9 cellular contexts compared by ENCODE assay signal in the genomic region with DNA sequence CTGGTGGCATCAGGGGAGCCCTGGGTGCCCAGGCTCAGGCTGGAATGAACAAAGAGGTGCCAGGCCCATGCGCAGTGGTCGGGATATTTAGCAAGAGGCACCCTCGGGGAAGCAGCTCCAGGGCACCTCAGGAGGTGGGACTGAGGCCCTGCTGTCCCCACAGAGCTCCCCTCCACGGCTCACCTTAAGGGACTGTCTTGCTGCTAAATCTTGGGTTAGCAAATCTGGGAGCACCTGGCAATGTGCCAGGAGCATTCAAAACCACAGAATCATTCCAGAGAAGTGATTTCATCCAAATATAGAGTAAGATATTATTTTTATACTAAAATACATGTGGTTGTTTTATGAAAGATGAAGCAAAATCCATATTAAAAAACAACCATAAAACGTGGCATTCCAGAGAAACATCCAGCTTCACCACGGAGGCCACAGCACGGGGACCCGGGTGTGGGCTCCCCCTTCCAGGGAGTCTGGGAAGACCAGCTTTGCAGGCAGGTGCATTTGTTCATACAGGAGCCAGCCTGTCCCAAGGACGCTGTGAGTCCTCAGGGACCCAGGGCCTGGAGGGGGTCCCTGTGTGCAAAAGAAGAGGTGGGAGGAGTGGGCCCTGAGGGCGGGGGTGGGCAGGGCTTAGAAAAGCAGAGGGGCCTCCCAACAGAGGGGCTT. TPM values are rescaled to one million over a fixed set of nuclear protein-coding genes. Genes with fewer than 3 reads are reported as not detected.
DNase-seq lines count a peak whose midpoint lies in the region; ATAC-seq and TF ChIP-seq lines count a peak whose summit lies in the region.
"Had no signal": no experiment of that assay in that cellular context is flagged by ENCODE, and none has a peak within 500 bp of the region (broad histone marks: within the 10 kb centered on the region; RNA-seq: fewer than 3 reads in every experiment).

No MANE protein-coding gene starts in this region.

- H2AK5ac ChIP-seq in H9 (ENCODE audit: insufficient read length, low read length) = no peak overlapping the region

- TF ChIP-seq EP300 in SK-N-SH (IDR thresholded peaks at IDR 0.05; ENCODE audit: borderline replicate concordance in 1 of 2, low read depth in 1 of 2, low read length in 1 of 2) = no peak

- H3K14ac ChIP-seq in H9 (ENCODE audit: insufficient read depth, low read length) = no peak overlapping the region

- H3K4me1 Mint-ChIP-seq in H9 = peaks cover 27 to 31% of the 10 kb centered on the region in 2 experiments

- peaks cover 16 to 23% of the 10 kb centered on the region in 2 experiments for H3K4me1 ChIP-seq in SK-N-SH (ENCODE audit: control insufficient read depth in 1 of 2, insufficient read depth in 2 of 2, low read depth in 1 of 2, low read length in 1 of 2)
- H3K4me1 ChIP-seq in psoas muscle = peaks cover 20% of the 10 kb centered on the region
- no peaks in the 10 kb centered on the region; the same call in 1 of the 2 replicates for H3K4me1 ChIP-seq in H9 (ENCODE audit: insufficient read depth, low read length)

- no peak overlapping the region for H2BK12ac ChIP-seq in H9 (ENCODE audit: insufficient read length, low read depth, low read length)

- no peak for TF ChIP-seq CTCF in SK-N-SH (IDR thresholded peaks at IDR 0.05)
- TF ChIP-seq CTCF in fibroblast of villous mesenchyme (IDR thresholded peaks at IDR 0.05; ENCODE audit: insufficient read depth, low read depth, low read length) = no peak
- TF ChIP-seq CTCF in psoas muscle (IDR thresholded peaks at IDR 0.05) = no peak
- no peak for TF ChIP-seq CTCF in GM10266 (IDR thresholded peaks at IDR 0.05; ENCODE audit: control insufficient read depth, insufficient read depth, low read depth, missing control alignments)
- TF ChIP-seq CTCF in H9 (conservative IDR thresholded peaks at IDR 0.05) = no peak

- H3K4me2 ChIP-seq in SK-N-SH (peak overlapping the region; percentile 56), H9 (ENCODE audit: insufficient read depth, insufficient read length, low read length) (no peak overlapping the region)

- no peak overlapping the region for H2BK5ac ChIP-seq in H9 (ENCODE audit: insufficient read length, low read length)

- ATAC-seq in psoas muscle = no peak
- no peak for ATAC-seq in HG03460 (IDR thresholded peaks at IDR 0.05; ENCODE audit: unreplicated experiment)
- ATAC-seq in GM18870 (IDR thresholded peaks at IDR 0.05; ENCODE audit: unreplicated experiment) = no peak

- no peaks in the 10 kb centered on the region for H3F3A ChIP-seq in SK-N-SH (replicated peaks; ENCODE audit: insufficient read depth)

- no peak overlapping the region for H2AFZ ChIP-seq in SK-N-SH (ENCODE audit: low read depth)
- H2AFZ ChIP-seq in H9 (ENCODE audit: low read length) = no peak overlapping the region

- no peaks in the 10 kb centered on the region for H3K9me3 ChIP-seq in SK-N-SH
- no peaks in the 10 kb centered on the region for H3K9me3 ChIP-seq in psoas muscle
- H3K9me3 ChIP-seq in H9 (ENCODE audit: control insufficient read depth, low read depth, low read length) = no peaks in the 10 kb centered on the region

- no peaks in the 10 kb centered on the region for H4K20me1 ChIP-seq in SK-N-SH (ENCODE audit: insufficient read depth)
- H4K20me1 ChIP-seq in H9 (ENCODE audit: control insufficient read depth, insufficient read depth, insufficient read length) = no peaks in the 10 kb centered on the region

- H4K8ac ChIP-seq in H9 (replicated peaks; ENCODE audit: insufficient read length, low read depth, low read length) = no peak overlapping the region

- H3K79me1 ChIP-seq in H9 (ENCODE audit: insufficient read depth, low read depth, low read length, poor library complexity, severe bottlenecking) = no peaks in the 10 kb centered on the region

- CTCF ChIA-PET in SK-N-SH (lab: Yijun Ruan, JAX) = interaction anchor here (0.7 to 10.9 kb wide), 41 partner anchors 9 to 337 kb away, joined by 3 to 178 read pairs (median 5); a partner anchor contains a TSS

- no peak overlapping the region for H3K4ac ChIP-seq in H9 (ENCODE audit: low read depth, low read length)

- POLR2A ChIA-PET in SK-N-SH (lab: Yijun Ruan, JAX) = interaction anchor here (4.8 kb wide), 1 partner anchor 187 kb away, joined by 90 read pairs; a partner anchor contains a TSS

- no peak overlapping the region for H3K4me3 Mint-ChIP-seq in H9

- no peak overlapping the region for H3K18ac ChIP-seq in H9 (ENCODE audit: insufficient read length, low read depth, low read length)

- peaks cover 0 to 4% (median 0%) of the 10 kb centered on the region in 3 experiments; a peak in 3 of 7 replicates for H3K36me3 Mint-ChIP-seq in H9 (ENCODE audit: insufficient read depth in 1 of 3, low read depth in 3 of 3)

- H3K4me3 ChIP-seq in SK-N-SH (ENCODE audit: low read depth in 2 of 2, low read length in 1 of 2) (no peak overlapping the region), fibroblast of villous mesenchyme (ENCODE audit: low read depth, low read length) (no peak overlapping the region), psoas muscle (no peak overlapping the region)

- intact Hi-C loops in psoas muscle (cut with DNase I) = loop anchor here in 1 of 2 donors (2.0 kb wide), 1 partner anchor 194 kb away; no protein-coding TSS in a partner anchor

- no peak overlapping the region for H3K27ac Mint-ChIP-seq in H9

- H4K91ac ChIP-seq in H9 (ENCODE audit: insufficient read length, low read depth, low read length) = no peak overlapping the region

- no peak overlapping the region for H3T11ph ChIP-seq in H9 (ENCODE audit: low read length)

- no peak overlapping the region for H4K5ac ChIP-seq in H9 (ENCODE audit: insufficient read length, low read depth, low read length)

- WGBS in SK-N-SH (ENCODE audit: low lambda C conversion rate) = 80% methylated on average over 10 of the region's 10 CpGs
- 72 to 85% (median 75%) methylated on average over 10 of the region's 10 CpGs for WGBS in psoas muscle, 3 donors
- no CpG with 5 or more reads among the region's 10 CpGs for WGBS in H9 (ENCODE audit: extremely low coverage, insufficient read length, low lambda C conversion rate)

- no peaks in the 10 kb centered on the region for H3K79me2 ChIP-seq in SK-N-SH (ENCODE audit: insufficient read depth)
- no peaks in the 10 kb centered on the region for H3K79me2 ChIP-seq in H9 (ENCODE audit: insufficient read depth, low read length)

- H3K23me2 ChIP-seq in H9 (ENCODE audit: insufficient read length, low read depth, low read length, poor library complexity, severe bottlenecking) = no peaks in the 10 kb centered on the region

- H3K9ac ChIP-seq in SK-N-SH = no peak overlapping the region; the same call in 1 of the 2 replicates
- H3K9ac ChIP-seq in H9 (ENCODE audit: extremely low read depth, insufficient read length, low read length) = no peak overlapping the region

- no peak for TF ChIP-seq RAD21 in SK-N-SH (IDR thresholded peaks at IDR 0.05; ENCODE audit: low read length)

- no peak overlapping the region for H3K23ac ChIP-seq in H9 (ENCODE audit: insufficient read length, low read depth, low read length)

- H2BK120ac ChIP-seq in H9 (ENCODE audit: low read depth, low read length, poor library complexity, severe bottlenecking) = no peak overlapping the region

- DNase-seq in Daoy (ENCODE audit: low read depth) = peak; percentile 58
- peak; percentile 57 for DNase-seq in SK-N-SH
- peak; percentile 62 for DNase-seq in fibroblast of villous mesenchyme (ENCODE audit: low read depth)
- DNase-seq in psoas muscle = no peak
- no peak for DNase-seq in GM10266 (ENCODE audit: extremely low spot score)
- DNase-seq in H9 = no peak
- DNase-seq: stimulated activated naive CD4-positive, alpha-beta T cell had no signal

- H3K27me3 ChIP-seq in SK-N-SH (ENCODE audit: insufficient read depth) = no peaks in the 10 kb centered on the region
- no peaks in the 10 kb centered on the region for H3K27me3 ChIP-seq in psoas muscle (ENCODE audit: insufficient read depth in 3 of 3, low read length in 2 of 3)
- H3K27me3 ChIP-seq in H9 (ENCODE audit: insufficient read depth, low read length) = no peaks in the 10 kb centered on the region

- H3K9me2 ChIP-seq in SK-N-SH = no peaks in the 10 kb centered on the region

- no peak overlapping the region for H3K56ac ChIP-seq in H9 (ENCODE audit: insufficient read length, low read depth, low read length)

- H3K36me3 ChIP-seq in SK-N-SH (replicated peaks in 1 of 2; ENCODE audit: control insufficient read depth in 1 of 2, insufficient read depth in 2 of 2, low read length in 1 of 2) (peaks cover 0 to 6% of the 10 kb centered on the region in 2 experiments), psoas muscle (ENCODE audit: insufficient read depth in 1 of 2, low read depth in 1 of 2) (peaks cover 0 to 27% of the 10 kb centered on the region in 2 donors)

- no peak overlapping the region for H2BK20ac ChIP-seq in H9 (ENCODE audit: low read depth, low read length, poor library complexity, severe bottlenecking)

- peak overlapping the region in 1 of 2 experiments; percentile 16; a peak in 1 of 4 replicates for H3K27ac ChIP-seq in SK-N-SH (ENCODE audit: low read depth in 2 of 2, low read length in 1 of 2)
- H3K27ac ChIP-seq in psoas muscle = peak overlapping the region; percentile 21
- H3K27ac ChIP-seq in H9 (ENCODE audit: insufficient read length, low read depth, low read length) = no peak overlapping the region

- no peaks in the 10 kb centered on the region for H3K9me3 Mint-ChIP-seq in H9

- H3K27me3 Mint-ChIP-seq in H9 (ENCODE audit: low read depth) = no peaks in the 10 kb centered on the region

- H2BK15ac ChIP-seq in H9 (ENCODE audit: low read depth, low read length) = no peak overlapping the region

TF ChIP-seq in SK-N-SH, 30 proteins besides CTCF, POLR2A, EP300 and RAD21 (continues in another document):
- peak; percentile 94 for TF ChIP-seq NFIC (IDR thresholded peaks at IDR 0.05; ENCODE audit: borderline replicate concordance)
- TF ChIP-seq TCF12 (IDR thresholded peaks at IDR 0.05) = peak; percentile 50
- TF ChIP-seq, protein P1, sequence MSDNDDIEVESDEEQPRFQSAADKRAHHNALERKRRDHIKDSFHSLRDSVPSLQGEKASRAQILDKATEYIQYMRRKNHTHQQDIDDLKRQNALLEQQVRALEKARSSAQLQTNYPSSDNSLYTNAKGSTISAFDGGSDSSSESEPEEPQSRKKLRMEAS (IDR thresholded peaks at IDR 0.05; ENCODE audit: low read depth) = no peak

RNA-seq across cellular contexts. Expression of a gene that starts 16.3 kb away (rescaled TPM):
- 6.9 and 8.0 TPM in 2 replicates for total RNA-seq in Daoy (2014; rRNA removed; shearing (Covaris generic))
- polyA plus RNA-seq in SK-N-SH (2012; rRNA removed) (18.7 and 20.1 TPM in 2 replicates), psoas muscle (10 to 100 TPM; 12.6 to 20.6 (median 13.2) TPM)
- 9.8 and 14.2 TPM in 2 replicates for polyA plus RNA-seq in SK-N-SH (2012; cell fraction: cytosol; rRNA removed)
- 47.9 and 49.4 TPM in 2 replicates for polyA plus RNA-seq in SK-N-SH (2012; cell fraction: nucleus; rRNA removed)
- total RNA-seq in fibroblast of villous mesenchyme (25.9 and 30.3 TPM in 2 replicates), psoas muscle (10 to 100 TPM in 3 of 4 donors, 1 to 10 TPM in 1; 9.2 to 12.1 (median 11.4) TPM), H9 (2021) (10.8 and 11.1 TPM in 2 replicates)

RNA-seq across cellular contexts. Expression of a gene that starts 32.4 kb away (rescaled TPM):
- 0.06 and 0.11 TPM in 2 replicates for total RNA-seq in Daoy (2014; rRNA removed; shearing (Covaris generic))
- polyA plus RNA-seq in SK-N-SH (2012; rRNA removed) (0.02 and 0.03 TPM in 2 replicates), psoas muscle (under 1 TPM; 0.03 to 0.04 (median 0.04) TPM)
- 0.04 TPM in 2 replicates for polyA plus RNA-seq in SK-N-SH (2012; cell fraction: cytosol; rRNA removed)
- polyA plus RNA-seq in SK-N-SH (2012; cell fraction: nucleus; rRNA removed) = 0.19 TPM in 2 replicates
- total RNA-seq in fibroblast of villous mesenchyme (12.1 and 12.2 TPM in 2 replicates), psoas muscle (under 1 TPM; 0.04 to 0.94 (median 0.17) TPM), H9 (2021) (0.04 TPM in 1 of 2 replicates, not detected in the other)

Comparison
In these comparisons a context has a peak if more than half of its experiments do, and no peak if none do; other contexts are left out.
1. DNase-seq: peak in Daoy (single experiment), SK-N-SH (single experiment) and fibroblast of villous mesenchyme (single experiment); none in psoas muscle (0 of 2), GM10266 (single experiment) and H9 (single experiment).